12 cellular contexts compared by ENCODE assay signal in the genomic region with DNA sequence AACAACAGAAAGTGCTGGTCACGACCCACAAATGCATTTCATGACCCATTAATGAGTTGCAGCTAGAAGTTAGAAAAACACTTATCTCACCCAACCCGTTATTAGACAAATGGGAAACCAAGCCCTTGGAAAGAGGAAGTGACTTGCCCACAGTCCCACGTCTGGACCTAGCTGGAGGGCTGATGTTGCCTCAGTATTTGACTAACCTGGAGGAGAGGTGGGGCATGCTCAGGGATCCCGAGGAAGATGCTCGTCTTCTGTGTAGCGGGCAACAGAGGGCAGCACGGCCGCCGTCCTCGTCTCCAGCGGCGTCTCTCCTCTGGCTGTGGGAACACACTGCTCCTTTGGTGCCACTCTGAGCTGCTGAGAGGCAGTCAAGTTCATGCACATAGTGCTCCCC. TPM values are rescaled to one million over a fixed set of nuclear protein-coding genes. Genes with fewer than 3 reads are reported as not detected.
A peak's percentile ranks its signal among the peaks of the same experiment; 100 is the strongest.
DNase-seq lines count a peak whose midpoint lies in the region; ATAC-seq and TF ChIP-seq lines count a peak whose summit lies in the region.
"Had no signal": no experiment of that assay in that cellular context is flagged by ENCODE, and none has a peak within 500 bp of the region (broad histone marks: within the 10 kb centered on the region; RNA-seq: fewer than 3 reads in every experiment).

No MANE protein-coding gene starts in this region.

- H3K9me3 ChIP-seq in colonic mucosa (no peaks in the 10 kb centered on the region), A673 (ENCODE audit: low read depth, low read length, poor library complexity, severe bottlenecking) (no peaks in the 10 kb centered on the region)

- no peaks in the 10 kb centered on the region for H3K9me3 Mint-ChIP-seq in stimulated activated effector memory CD8-positive, alpha-beta T cell treated with anti-CD3 and anti-CD28 coated beads, Interleukin-12 subunit alpha, Interleukin-12 subunit beta, amount 100 ng/mL, for 72 hours

- intact Hi-C loops in colonic mucosa (cut with DNase I) (no loop called here), A673 (cut with micrococcal nuclease; ENCODE audit: unreplicated experiment) (no loop called here)

- no peaks in the 10 kb centered on the region for H3K27me3 ChIP-seq in colonic mucosa
- no peaks in the 10 kb centered on the region for H3K27me3 ChIP-seq in A673 (replicated peaks; ENCODE audit: insufficient read depth, low read depth, low read length, poor library complexity)

- POLR2A ChIA-PET in A673 (lab: Charles Lee; ENCODE audit: low non-redundant PET) = no interaction called here

- peaks cover 99% of the 10 kb centered on the region for H3K4me1 Mint-ChIP-seq in stimulated activated effector memory CD8-positive, alpha-beta T cell treated with anti-CD3 and anti-CD28 coated beads, Interleukin-12 subunit alpha, Interleukin-12 subunit beta, amount 100 ng/mL, for 72 hours

- no peak for TF ChIP-seq CTCF in colonic mucosa (IDR thresholded peaks at IDR 0.05)
- no peak for TF ChIP-seq CTCF in A673 (conservative IDR thresholded peaks at IDR 0.05; ENCODE audit: low read depth, low read length)

- DNase-seq in activated CD4-positive, alpha-beta T cell treated with anti-CD3 and anti-CD28 coated beads for 48 hours = peak; percentile 15
- DNase-seq in activated CD4-positive, alpha-beta T cell treated with anti-CD3 and anti-CD28 coated beads, Interleukin-2, amount 50 U/mL, for 1 hour = no peak
- peak; percentile 29 for DNase-seq in MV-4-11 (lab: John Stamatoyannopoulos, UW)
- DNase-seq in colonic mucosa = no peak
- no peak for DNase-seq in stimulated activated effector memory CD8-positive, alpha-beta T cell treated with anti-CD3 and anti-CD28 coated beads, Interleukin-12 subunit alpha, Interleukin-12 subunit beta, amount 100 ng/mL, for 72 hours (ENCODE audit: low spot score in 2 of 2)
- no peak for DNase-seq in NCI-H146 (lab: John Stamatoyannopoulos, UW)
- DNase-seq in A673 (ENCODE audit: low spot score) = no peak
- DNase-seq: NCI-H1105; stimulated activated CD4-positive, alpha-beta T cell treated with anti-CD3 and anti-CD28 coated beads, Interleukin-2, amount 100 ng/mL, for 48 hours; substantia nigra had no signal

- peaks cover 100% of the 10 kb centered on the region for H3K36me3 Mint-ChIP-seq in stimulated activated effector memory CD8-positive, alpha-beta T cell treated with anti-CD3 and anti-CD28 coated beads, Interleukin-12 subunit alpha, Interleukin-12 subunit beta, amount 100 ng/mL, for 72 hours

- CTCF ChIA-PET in A673 (lab: Charles Lee) = no interaction called here

- peak overlapping the region; percentile 29 for H3K4me3 Mint-ChIP-seq in stimulated activated effector memory CD8-positive, alpha-beta T cell treated with anti-CD3 and anti-CD28 coated beads, Interleukin-12 subunit alpha, Interleukin-12 subunit beta, amount 100 ng/mL, for 72 hours

- peaks cover 13% of the 10 kb centered on the region for H3K36me3 ChIP-seq in colonic mucosa
- no peaks in the 10 kb centered on the region for H3K36me3 ChIP-seq in A673 (ENCODE audit: insufficient read depth, low read length, poor library complexity, severe bottlenecking)

- ATAC-seq in stimulated activated effector memory CD8-positive, alpha-beta T cell treated with anti-CD3 and anti-CD28 coated beads, Interleukin-12 subunit alpha, Interleukin-12 subunit beta, amount 100 ng/mL, for 72 hours = no peak
- ATAC-seq in HG02973 (IDR thresholded peaks at IDR 0.05; ENCODE audit: unreplicated experiment) = no peak

- H3K27ac Mint-ChIP-seq in stimulated activated effector memory CD8-positive, alpha-beta T cell treated with anti-CD3 and anti-CD28 coated beads, Interleukin-12 subunit alpha, Interleukin-12 subunit beta, amount 100 ng/mL, for 72 hours = peak overlapping the region; percentile 93

- H3K4me1 ChIP-seq in colonic mucosa (peaks cover 15% of the 10 kb centered on the region), A673 (ENCODE audit: insufficient read depth, low read length, poor library complexity, severe bottlenecking) (no peaks in the 10 kb centered on the region)

- H3K9ac ChIP-seq in colonic mucosa (ENCODE audit: low read depth in 2 of 2, low read length in 2 of 2) = peak overlapping the region; percentile 15 to 17

- H3K4me3 ChIP-seq in colonic mucosa (no peak overlapping the region), A673 (ENCODE audit: low read depth, low read length, poor library complexity, severe bottlenecking) (no peak overlapping the region)
- H3K4me3 ChIP-seq: lung had no signal

- H3K27ac ChIP-seq in colonic mucosa = no peak overlapping the region
- no peak overlapping the region for H3K27ac ChIP-seq in A673 (ENCODE audit: low read depth, low read length, poor library complexity, severe bottlenecking)

- BruUV-seq in A673 (replicated peaks; lab: Mats Ljungman, UMichigan) = no TSS peak

RNA-seq across cellular contexts. Expression of gene CCND2, which starts 12.7 kb away (rescaled TPM):
- total RNA-seq in colonic mucosa (100 to 1,000 TPM; 180 to 217 TPM), A673 (2021) (2.0 and 2.6 TPM in 2 replicates)

RNA-seq across cellular contexts. Expression of gene TIGAR, which starts 34.8 kb away (rescaled TPM):
- total RNA-seq in colonic mucosa = 10 to 100 TPM; 14.1 to 17.7 TPM
- 11.6 and 15.5 TPM in 2 replicates for total RNA-seq in A673 (2021)

Comparison
In these comparisons a context has a peak if more than half of its experiments do, and no peak if none do; other contexts are left out.
1. DNase-seq: peak in activated CD4-positive, alpha-beta T cell treated with anti-CD3 and anti-CD28 coated beads for 48 hours (single experiment) and MV-4-11 (single experiment); none in activated CD4-positive, alpha-beta T cell treated with anti-CD3 and anti-CD28 coated beads, Interleukin-2, amount 50 U/mL, for 1 hour (single experiment), colonic mucosa (single experiment), stimulated activated effector memory CD8-positive, alpha-beta T cell treated with anti-CD3 and anti-CD28 coated beads, Interleukin-12 subunit alpha, Interleukin-12 subunit beta, amount 100 ng/mL, for 72 hours (0 of 2), NCI-H146 (single experiment) and A673 (single experiment).
2. RNA of gene CCND2, which starts 12.7 kb away (total RNA-seq): 180 to 217 TPM in colonic mucosa; 2.0 to 2.6 TPM in A673; every median in the first group is over 10 times any median in the second.